In genomic region chr5:181146927-181147636, GRCh38 we compare ENCODE assay signal across 18 cellular contexts. TPM values are rescaled to one million over a fixed set of nuclear protein-coding genes. Genes with fewer than 3 reads are reported as not detected.
"Had no signal": no experiment of that assay in that cellular context is flagged by ENCODE, and none has a peak within 500 bp of the region (broad histone marks: within the 10 kb centered on the region; RNA-seq: fewer than 3 reads in every experiment).

Gene OR2V2 (plus strand): TSS chr5:181147586. CDS start chr5:181154943, 7,357 bp downstream.

RNA-seq across cellular contexts. Expression of gene OR2V2, which starts in this region (rescaled TPM):
- total RNA-seq: naive thymus-derived CD8-positive, alpha-beta T cell; natural killer cell treated with Interleukin-12 subunit alpha and Interleukin-12 subunit beta and Interleukin-15 and Interleukin-18, amount 100 ng/mL, for 72 hours; neural crest cell; omental fat pad; osteocyte; pancreas; posterior vena cava; prostate gland; pulmonary artery endothelial cell; right atrium auricular region; sciatic nerve; smooth muscle cell; spleen; suprapubic skin; testis; transverse colon; ureter; vagina had no signal
- polyA plus RNA-seq: naive thymus-derived CD8-positive, alpha-beta T cell; pancreas; smooth muscle cell; spleen had no signal
